ENCODE assay signal across 28 cellular contexts in genomic region chr13:100659578-100659977, GRCh38. TPM values are rescaled to one million over a fixed set of nuclear protein-coding genes. Genes with fewer than 3 reads are reported as not detected.
DNase-seq lines count a peak whose midpoint lies in the region; ATAC-seq and TF ChIP-seq lines count a peak whose summit lies in the region.
"Had no signal": no experiment of that assay in that cellular context is flagged by ENCODE, and none has a peak within 500 bp of the region (broad histone marks: within the 10 kb centered on the region; RNA-seq: fewer than 3 reads in every experiment).

No MANE protein-coding gene starts in this region.

- no peak overlapping the region for H3K4me3 ChIP-seq in DND-41 (ENCODE audit: low read depth in 1 of 2, low read length in 2 of 2)
- no peak overlapping the region for H3K4me3 ChIP-seq in Loucy (ENCODE audit: low read length, poor library complexity, severe bottlenecking)
- H3K4me3 ChIP-seq in dorsolateral prefrontal cortex = no peak overlapping the region
- no peak overlapping the region for H3K4me3 ChIP-seq in hepatocyte
- H3K4me3 ChIP-seq: body of pancreas, left lung, right atrium auricular region, tibial artery had no signal

- 87% methylated on average over 4 of the region's 4 CpGs for WGBS in hepatocyte (ENCODE audit: low lambda C conversion rate, missing lambda C conversion rate)

- peaks cover 93% of the 10 kb centered on the region for H3K36me3 ChIP-seq in DND-41 (ENCODE audit: insufficient read depth, low read length)
- H3K36me3 ChIP-seq in Loucy (ENCODE audit: insufficient read depth, low read length) = peaks cover 35% of the 10 kb centered on the region; the same call in 1 of the 2 replicates
- no peaks in the 10 kb centered on the region for H3K36me3 ChIP-seq in hepatocyte (replicated peaks; ENCODE audit: insufficient read depth, low read depth)
- H3K36me3 ChIP-seq: right atrium auricular region had no signal

- H3K27me3 ChIP-seq in DND-41 (ENCODE audit: insufficient read depth, low read length, poor library complexity) = no peaks in the 10 kb centered on the region
- no peaks in the 10 kb centered on the region for H3K27me3 ChIP-seq in Loucy (ENCODE audit: insufficient read depth, low read length, poor library complexity, severe bottlenecking)
- H3K27me3 ChIP-seq in dorsolateral prefrontal cortex = no peaks in the 10 kb centered on the region
- H3K27me3 ChIP-seq in hepatocyte = no peaks in the 10 kb centered on the region
- H3K27me3 ChIP-seq: body of pancreas, left lung, right atrium auricular region, tibial artery had no signal

- H3K79me2 ChIP-seq in DND-41 (ENCODE audit: insufficient read depth, low read length) = no peaks in the 10 kb centered on the region
- no peaks in the 10 kb centered on the region for H3K79me2 ChIP-seq in Loucy (ENCODE audit: insufficient read depth, low read length)
- H3K79me2 ChIP-seq in hepatocyte = no peaks in the 10 kb centered on the region
- H3K79me2 ChIP-seq: parathyroid adenoma had no signal

- H3K27me3 Mint-ChIP-seq in natural killer cell treated with Interleukin-12 subunit alpha and Interleukin-12 subunit beta and Interleukin-15 and Interleukin-18, amount 100 ng/mL, for 72 hours = no peaks in the 10 kb centered on the region
- H3K27me3 Mint-ChIP-seq: IgD-negative memory B cell; memory B cell; stimulated activated naive CD8-positive, alpha-beta T cell treated with anti-CD3 and anti-CD28 coated beads, Interleukin-15, amount 100 ng/mL, for 72 hours had no signal

- H3K27ac ChIP-seq in DND-41 (ENCODE audit: low read length) (peak overlapping the region; percentile 14; the same call in 1 of the 2 replicates), dorsolateral prefrontal cortex (peak overlapping the region; percentile 49 to 100 (median 96)), hepatocyte (no peak overlapping the region)
- H3K27ac ChIP-seq: body of pancreas, left lung, parathyroid adenoma, right atrium auricular region, tibial artery had no signal

- H3K4me1 Mint-ChIP-seq in natural killer cell treated with Interleukin-12 subunit alpha and Interleukin-12 subunit beta and Interleukin-15 and Interleukin-18, amount 100 ng/mL, for 72 hours (ENCODE audit: low read depth in 2 of 2) = peaks cover 38 to 45% of the 10 kb centered on the region in 2 donors

- peak overlapping the region; percentile 82 for H3K4me3 Mint-ChIP-seq in natural killer cell treated with Interleukin-12 subunit alpha and Interleukin-12 subunit beta and Interleukin-15 and Interleukin-18, amount 100 ng/mL, for 72 hours
- H3K4me3 Mint-ChIP-seq: activated T-cell treated with anti-CD3 and anti-CD28 coated beads, Interleukin-2, amount 50 U/mL, for 72 hours; CD8-positive, alpha-beta T cell; memory B cell; neural crest cell; stimulated activated naive CD8-positive, alpha-beta T cell treated with anti-CD3 and anti-CD28 coated beads, Interleukin-15, amount 100 ng/mL, for 72 hours had no signal

- H3F3A ChIP-seq in Loucy (ENCODE audit: low read depth) = no peaks in the 10 kb centered on the region

- H3K4me2 ChIP-seq in DND-41 (ENCODE audit: insufficient read depth, low read length) (no peak overlapping the region), Loucy (ENCODE audit: low read depth, low read length, poor library complexity, severe bottlenecking) (peak overlapping the region; percentile 62), hepatocyte (no peak overlapping the region)

- peaks cover 14% of the 10 kb centered on the region for H3K36me3 Mint-ChIP-seq in natural killer cell treated with Interleukin-12 subunit alpha and Interleukin-12 subunit beta and Interleukin-15 and Interleukin-18, amount 100 ng/mL, for 72 hours

- H2AFZ ChIP-seq in DND-41 (ENCODE audit: low read depth, low read length) (no peak overlapping the region), Loucy (ENCODE audit: low read length) (no peak overlapping the region), hepatocyte (no peak overlapping the region)
- H2AFZ ChIP-seq: parathyroid adenoma had no signal

- H3K4me1 ChIP-seq in DND-41 (ENCODE audit: insufficient read depth, low read length) = peaks cover 21% of the 10 kb centered on the region
- peaks cover 27% of the 10 kb centered on the region for H3K4me1 ChIP-seq in Loucy (ENCODE audit: insufficient read depth, low read length, poor library complexity, severe bottlenecking)
- no peaks in the 10 kb centered on the region for H3K4me1 ChIP-seq in hepatocyte (ENCODE audit: insufficient read depth)
- H3K4me1 ChIP-seq: body of pancreas, left lung, parathyroid adenoma, right atrium auricular region, tibial artery had no signal

- no peaks in the 10 kb centered on the region for H3K9me3 ChIP-seq in DND-41 (ENCODE audit: insufficient read depth, low read length, severe bottlenecking)
- H3K9me3 ChIP-seq in Loucy (ENCODE audit: insufficient read depth, low read depth, low read length) = no peaks in the 10 kb centered on the region
- H3K9me3 ChIP-seq in hepatocyte (ENCODE audit: low read depth) = no peaks in the 10 kb centered on the region
- H3K9me3 ChIP-seq: body of pancreas, left lung, right atrium auricular region, tibial artery had no signal

- TF ChIP-seq CTCF in DND-41 (IDR thresholded peaks at IDR 0.05; ENCODE audit: borderline replicate concordance, extremely low read depth, low read length, poor library complexity, severe bottlenecking) = no peak
- TF ChIP-seq CTCF in Loucy (conservative IDR thresholded peaks at IDR 0.05; ENCODE audit: low read length) = peak; percentile 33; the same call in 1 of the 2 replicates
- TF ChIP-seq CTCF in dorsolateral prefrontal cortex (IDR thresholded peaks at IDR 0.05 in 54 of 56, conservative IDR thresholded peaks at IDR 0.05 in 2 of 56; ENCODE audit: low read depth in 1 of 56, partially characterized antibody in 56 of 56) = no peak
- no peak for TF ChIP-seq CTCF in hepatocyte (IDR thresholded peaks at IDR 0.05; ENCODE audit: poor library complexity)

- H3K9ac ChIP-seq in DND-41 (ENCODE audit: low read depth, low read length) (no peak overlapping the region), Loucy (ENCODE audit: low read depth, low read length, poor library complexity, severe bottlenecking) (peak overlapping the region; percentile 36)
- H3K9ac ChIP-seq: parathyroid adenoma had no signal

- ATAC-seq in DND-41 (ENCODE audit: insufficient read depth, low read depth) = no peak
- ATAC-seq in natural killer cell treated with Interleukin-12 subunit alpha and Interleukin-12 subunit beta and Interleukin-15 and Interleukin-18, amount 100 ng/mL, for 72 hours = no peak
- no peak for ATAC-seq in GM21737 (IDR thresholded peaks at IDR 0.05; ENCODE audit: unreplicated experiment)
- ATAC-seq: activated T-cell treated with anti-CD3 and anti-CD28 coated beads, Interleukin-2, amount 50 U/mL, for 72 hours; body of pancreas; CD8-positive, alpha-beta T cell; left lung; stimulated activated naive CD8-positive, alpha-beta T cell treated with anti-CD3 and anti-CD28 coated beads, Interleukin-15, amount 100 ng/mL, for 72 hours had no signal

- intact Hi-C loops in dorsolateral prefrontal cortex (cut with DNase I) = no loop called here

- no peaks in the 10 kb centered on the region for H3K9me2 ChIP-seq in Loucy (replicated peaks; ENCODE audit: low read depth, low read length)
- no peaks in the 10 kb centered on the region for H3K9me2 ChIP-seq in hepatocyte (replicated peaks; ENCODE audit: insufficient read depth)

- no peaks in the 10 kb centered on the region for H3K9me3 Mint-ChIP-seq in natural killer cell treated with Interleukin-12 subunit alpha and Interleukin-12 subunit beta and Interleukin-15 and Interleukin-18, amount 100 ng/mL, for 72 hours
- H3K9me3 Mint-ChIP-seq: activated T-cell treated with anti-CD3 and anti-CD28 coated beads, Interleukin-2, amount 50 U/mL, for 72 hours; CD8-positive, alpha-beta T cell; IgD-negative memory B cell; memory B cell; neural crest cell; stimulated activated naive CD8-positive, alpha-beta T cell treated with anti-CD3 and anti-CD28 coated beads, Interleukin-15, amount 100 ng/mL, for 72 hours had no signal

- peaks cover 8% of the 10 kb centered on the region for H4K20me1 ChIP-seq in DND-41 (ENCODE audit: insufficient read depth, low read length)
- H4K20me1 ChIP-seq in Loucy (ENCODE audit: insufficient read depth, low read length, poor library complexity, severe bottlenecking) = no peaks in the 10 kb centered on the region
- H4K20me1 ChIP-seq in hepatocyte (ENCODE audit: insufficient read depth, poor library complexity, severe bottlenecking) = no peaks in the 10 kb centered on the region

- no peak overlapping the region for H3K27ac Mint-ChIP-seq in natural killer cell treated with Interleukin-12 subunit alpha and Interleukin-12 subunit beta and Interleukin-15 and Interleukin-18, amount 100 ng/mL, for 72 hours
- H3K27ac Mint-ChIP-seq: activated T-cell treated with anti-CD3 and anti-CD28 coated beads, Interleukin-2, amount 50 U/mL, for 72 hours; CD8-positive, alpha-beta T cell; memory B cell; stimulated activated naive CD8-positive, alpha-beta T cell treated with anti-CD3 and anti-CD28 coated beads, Interleukin-15, amount 100 ng/mL, for 72 hours had no signal

- DNase-seq in DND-41 = no peak
- no peak for DNase-seq in dorsolateral prefrontal cortex
- DNase-seq in natural killer cell treated with Interleukin-12 subunit alpha and Interleukin-12 subunit beta and Interleukin-15 and Interleukin-18, amount 100 ng/mL, for 72 hours (ENCODE audit: low spot score) = no peak
- DNase-seq in NCI-H2227 treated with DMSO at 0.1 percent for 48 hours (lab: John Stamatoyannopoulos, UW) = no peak
- no peak for DNase-seq in hepatocyte (ENCODE audit: low spot score)
- DNase-seq in HUDEP-2 (lab: John Stamatoyannopoulos, UW; ENCODE audit: unreplicated experiment in 76 of 76) = no peak
- DNase-seq: activated CD4-positive, alpha-beta T cell treated with anti-CD3 and anti-CD28 coated beads, Interleukin-2, amount 50 U/mL, for 1 hour; activated naive CD4-positive, alpha-beta T cell; activated T-cell treated with anti-CD3 and anti-CD28 coated beads, Interleukin-2, amount 50 U/mL, for 72 hours; body of pancreas; cerebellar nuclear complex; EL; hypothalamus; left lung; NCI-H1048; NCI-H82; stimulated activated CD4-positive, alpha-beta T cell treated with anti-CD3 and anti-CD28 coated beads, Interleukin-1b, Interleukin-23, amount 100 ng/mL, for 48 hours; stimulated activated naive CD8-positive, alpha-beta T cell treated with anti-CD3 and anti-CD28 coated beads, Interleukin-15, amount 100 ng/mL, for 72 hours; T-helper 9 cell; tibial artery had no signal

RNA-seq across cellular contexts. Expression of gene TMTC4, which starts 15.0 kb away (rescaled TPM):
- total RNA-seq in dorsolateral prefrontal cortex = 100 to 1,000 TPM in 4 of 120 experiments, 10 to 100 TPM in 116; 15.7 to 223 (median 42.8) TPM
- total RNA-seq in natural killer cell treated with Interleukin-12 subunit alpha and Interleukin-12 subunit beta and Interleukin-15 and Interleukin-18, amount 100 ng/mL, for 72 hours = 10 to 100 TPM in 1 of 2 donors, 1 to 10 TPM in 1; 9.8 to 19.7 TPM
- 24.0 and 32.6 TPM in 2 replicates for total RNA-seq in hepatocyte
- 13.3 and 15.0 TPM in 2 replicates for polyA plus RNA-seq in hepatocyte
